Comparison of ENCODE assay signal across 9 cellular contexts in the genomic region with DNA sequence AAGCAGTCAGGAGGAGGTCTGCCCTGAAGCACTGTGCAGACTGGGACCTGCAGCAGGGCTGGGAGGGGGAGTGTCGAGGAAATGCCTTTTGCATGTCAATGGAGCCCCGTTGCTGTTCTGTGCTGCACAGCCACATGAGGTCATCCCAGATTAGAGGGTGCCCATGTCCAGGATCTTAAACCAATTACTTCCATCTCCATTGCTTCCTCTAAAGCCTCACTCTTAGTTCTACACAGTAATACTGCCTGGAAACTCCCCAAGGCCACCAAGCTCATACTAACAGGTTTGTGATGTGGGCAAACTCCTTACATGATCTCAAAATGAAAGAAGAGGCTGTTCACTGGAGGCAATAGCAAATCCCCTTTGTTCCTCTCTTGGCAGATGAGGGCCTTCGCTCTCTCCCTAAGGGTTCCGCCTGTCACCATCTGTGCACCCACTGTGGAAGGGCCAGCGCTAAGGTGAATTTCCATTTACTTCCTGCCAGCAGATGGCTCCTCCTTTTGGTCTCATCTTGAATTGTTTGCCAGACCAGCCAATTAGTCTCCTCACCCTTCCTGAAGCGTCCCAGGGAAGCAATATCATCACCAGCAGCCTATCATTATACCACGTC.
DNase-seq lines count a peak whose midpoint lies in the region; ATAC-seq and TF ChIP-seq lines count a peak whose summit lies in the region.
"Had no signal": no experiment of that assay in that cellular context is flagged by ENCODE, and none has a peak within 500 bp of the region (broad histone marks: within the 10 kb centered on the region; RNA-seq: fewer than 3 reads in every experiment).

No MANE protein-coding gene starts in this region.

- no peak overlapping the region for H3K4me3 Mint-ChIP-seq in activated naive CD4-positive, alpha-beta T cell treated with anti-CD3 and anti-CD28 coated beads, Interleukin-2, amount 50 U/mL, for 24 hours

- peak overlapping the region; percentile 4 for H2AFZ ChIP-seq in parathyroid adenoma

- no peak for DNase-seq in activated naive CD4-positive, alpha-beta T cell treated with anti-CD3 and anti-CD28 coated beads, Interleukin-2, amount 50 U/mL, for 16 hours
- DNase-seq in Kasumi-1 (lab: John Stamatoyannopoulos, UW) (peak; percentile 13 to 21), cardiac fibroblast (ENCODE audit: low read depth in 2 of 2) (peak in 1 of 2 donors; percentile 31), coronary artery (ENCODE audit: low spot score) (no peak)

- no peaks in the 10 kb centered on the region for H3K9me3 Mint-ChIP-seq in activated naive CD4-positive, alpha-beta T cell treated with anti-CD3 and anti-CD28 coated beads, Interleukin-2, amount 50 U/mL, for 24 hours

- H3K9me3 ChIP-seq in parathyroid adenoma (ENCODE audit: control insufficient read depth, low read length), result no peaks in the 10 kb centered on the region
- H3K9me3 ChIP-seq: neutrophil had no signal

- no peaks in the 10 kb centered on the region for H3K27me3 Mint-ChIP-seq in activated naive CD4-positive, alpha-beta T cell treated with anti-CD3 and anti-CD28 coated beads, Interleukin-2, amount 50 U/mL, for 24 hours

- H3K27ac Mint-ChIP-seq in activated naive CD4-positive, alpha-beta T cell treated with anti-CD3 and anti-CD28 coated beads, Interleukin-2, amount 50 U/mL, for 24 hours, result peak overlapping the region; percentile 47

- no peaks in the 10 kb centered on the region for H3K4me1 ChIP-seq in parathyroid adenoma

- ATAC-seq in GM19328 (IDR thresholded peaks at IDR 0.05; ENCODE audit: unreplicated experiment), result no peak
- no peak for ATAC-seq in GM18858 (IDR thresholded peaks at IDR 0.05; ENCODE audit: unreplicated experiment)

- no peaks in the 10 kb centered on the region for H3K79me2 ChIP-seq in parathyroid adenoma

- no peaks in the 10 kb centered on the region for H3K36me3 Mint-ChIP-seq in activated naive CD4-positive, alpha-beta T cell treated with anti-CD3 and anti-CD28 coated beads, Interleukin-2, amount 50 U/mL, for 24 hours

- no peaks in the 10 kb centered on the region for H3K36me3 ChIP-seq in parathyroid adenoma (ENCODE audit: control insufficient read depth, insufficient read depth, low read length)
- H3K36me3 ChIP-seq: neutrophil had no signal

- peaks cover 8% of the 10 kb centered on the region for H3K4me1 Mint-ChIP-seq in activated naive CD4-positive, alpha-beta T cell treated with anti-CD3 and anti-CD28 coated beads, Interleukin-2, amount 50 U/mL, for 24 hours

- TF ChIP-seq CTCF in cardiac fibroblast (IDR thresholded peaks at IDR 0.05; ENCODE audit: low read depth, low read length) (peak; percentile 19), parathyroid adenoma (IDR thresholded peaks at IDR 0.05) (peak; percentile 33), coronary artery (IDR thresholded peaks at IDR 0.05) (no peak)

- no peak overlapping the region for H3K4me2 ChIP-seq in parathyroid adenoma (ENCODE audit: low read length)

- H3K4me3 ChIP-seq in cardiac fibroblast (replicated peaks in 1 of 2; ENCODE audit: low read depth in 2 of 2, low read length in 2 of 2) (no peak overlapping the region), parathyroid adenoma (ENCODE audit: low read depth, low read length) (no peak overlapping the region), coronary artery (no peak overlapping the region)

- H3K27ac ChIP-seq in parathyroid adenoma (no peak overlapping the region), coronary artery (no peak overlapping the region)
- H3K27ac ChIP-seq: neutrophil had no signal

- H3K9ac ChIP-seq in parathyroid adenoma, result no peak overlapping the region

- H3K27me3 ChIP-seq in parathyroid adenoma (ENCODE audit: control insufficient read depth, insufficient read depth, low read length), result no peaks in the 10 kb centered on the region
- H3K27me3 ChIP-seq: neutrophil had no signal

Comparison
In these comparisons a context has a peak if more than half of its experiments do, and no peak if none do; other contexts are left out.
1. DNase-seq: peak in Kasumi-1 (2 of 2); none in activated naive CD4-positive, alpha-beta T cell treated with anti-CD3 and anti-CD28 coated beads, Interleukin-2, amount 50 U/mL, for 16 hours (single experiment) and coronary artery (single experiment).